ENCODE assay signal across 22 cellular contexts in the genomic region with DNA sequence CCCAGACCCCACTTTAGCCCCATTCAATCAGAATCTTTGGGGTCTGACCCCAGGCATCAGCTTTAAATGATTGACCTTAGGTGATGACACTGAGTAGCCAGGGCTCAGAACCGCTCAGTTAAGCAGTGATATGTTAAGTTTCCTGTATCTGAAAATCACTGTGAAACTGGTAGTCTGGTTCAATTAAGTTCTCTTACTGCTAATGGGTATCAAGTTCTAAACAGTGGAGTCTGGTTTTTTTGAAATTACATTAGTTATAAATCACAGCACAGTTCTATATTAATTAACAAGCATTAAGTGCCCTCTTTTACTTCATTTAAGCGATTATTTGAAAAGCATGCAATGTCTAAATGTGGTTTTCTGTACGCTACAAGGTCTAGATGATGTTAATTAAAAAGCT.
A peak's percentile ranks its signal among the peaks of the same experiment; 100 is the strongest.
DNase-seq lines count a peak whose midpoint lies in the region; ATAC-seq and TF ChIP-seq lines count a peak whose summit lies in the region.
"Had no signal": no experiment of that assay in that cellular context is flagged by ENCODE, and none has a peak within 500 bp of the region (broad histone marks: within the 10 kb centered on the region; RNA-seq: fewer than 3 reads in every experiment).

No MANE protein-coding gene starts in this region.

- H3K27me3 Mint-ChIP-seq in activated CD4-positive, alpha-beta memory T cell treated with anti-CD3 and anti-CD28 coated beads for 36 hours = no peaks in the 10 kb centered on the region
- no peaks in the 10 kb centered on the region for H3K27me3 Mint-ChIP-seq in activated CD4-positive, alpha-beta memory T cell treated with anti-CD3 and anti-CD28 coated beads, Interleukin-2, amount 10 ng/mL, durations not matched to agents 7 days and 5 days
- H3K27me3 Mint-ChIP-seq in activated naive CD8-positive, alpha-beta T cell treated with anti-CD3 and anti-CD28 coated beads, Interleukin-2, amount 10 ng/mL, durations not matched to agents 7 days and 5 days = no peaks in the 10 kb centered on the region

- H3K9me3 ChIP-seq in KOPT-K1 (ENCODE audit: insufficient read depth, low read length, poor library complexity, severe bottlenecking) (no peaks in the 10 kb centered on the region), neutrophil (no peaks in the 10 kb centered on the region)
- H3K9me3 ChIP-seq: gastrocnemius medialis, left lung, SJCRH30, tibial nerve had no signal

- H3K36me3 ChIP-seq in KOPT-K1 (ENCODE audit: insufficient read depth, low read length) = peaks cover 56% of the 10 kb centered on the region
- H3K36me3 ChIP-seq in neutrophil = peaks cover 10% of the 10 kb centered on the region
- H3K36me3 ChIP-seq: gastrocnemius medialis, left lung had no signal

- H3K27ac Mint-ChIP-seq in activated CD4-positive, alpha-beta memory T cell treated with anti-CD3 and anti-CD28 coated beads for 36 hours = peak overlapping the region; percentile 73
- no peak overlapping the region for H3K27ac Mint-ChIP-seq in activated CD4-positive, alpha-beta memory T cell treated with anti-CD3 and anti-CD28 coated beads, Interleukin-2, amount 10 ng/mL, durations not matched to agents 7 days and 5 days
- H3K27ac Mint-ChIP-seq in activated naive CD8-positive, alpha-beta T cell treated with anti-CD3 and anti-CD28 coated beads, Interleukin-2, amount 10 ng/mL, durations not matched to agents 7 days and 5 days = peak overlapping the region; percentile 80

- no peaks in the 10 kb centered on the region for H3K27me3 ChIP-seq in neutrophil
- H3K27me3 ChIP-seq: gastrocnemius medialis, left lung, SJCRH30, tibial nerve had no signal

- POLR2A ChIA-PET in activated CD4-positive, alpha-beta memory T cell treated with anti-CD3 and anti-CD28 coated beads for 36 hours (lab: Charles Lee) = interaction anchor here (0.6 to 0.7 kb wide), 2 partner anchors 17 to 39 kb away, joined by 3 to 4 read pairs; no protein-coding TSS in a partner anchor
- POLR2A ChIA-PET in activated CD4-positive, alpha-beta memory T cell treated with anti-CD3 and anti-CD28 coated beads, Interleukin-2, amount 10 ng/mL, durations not matched to agents 7 days and 5 days (lab: Charles Lee) = interaction anchor here (1.4 to 2.3 kb wide), 3 partner anchors 10 to 47 kb away, joined by 4 to 6 read pairs (median 5); no protein-coding TSS in a partner anchor
- POLR2A ChIA-PET in activated naive CD8-positive, alpha-beta T cell treated with anti-CD3 and anti-CD28 coated beads, Interleukin-2, amount 10 ng/mL, durations not matched to agents 7 days and 5 days (lab: Charles Lee) = interaction anchor here (0.6 to 1.2 kb wide), 4 partner anchors 10 to 408 kb away, joined by 3 to 6 read pairs (median 4); no protein-coding TSS in a partner anchor

- H3K9me3 Mint-ChIP-seq in activated CD4-positive, alpha-beta memory T cell treated with anti-CD3 and anti-CD28 coated beads for 36 hours = no peaks in the 10 kb centered on the region
- H3K9me3 Mint-ChIP-seq in activated CD4-positive, alpha-beta memory T cell treated with anti-CD3 and anti-CD28 coated beads, Interleukin-2, amount 10 ng/mL, durations not matched to agents 7 days and 5 days = no peaks in the 10 kb centered on the region
- H3K9me3 Mint-ChIP-seq in activated naive CD8-positive, alpha-beta T cell treated with anti-CD3 and anti-CD28 coated beads, Interleukin-2, amount 10 ng/mL, durations not matched to agents 7 days and 5 days = no peaks in the 10 kb centered on the region
- H3K9me3 Mint-ChIP-seq: activated T-helper 1 cell treated with anti-CD3 and anti-CD28 coated beads, Interleukin-12 subunit alpha, Interleukin-12 subunit beta, Interleukin-2, Interleukin-4 antibody, amounts not matched to agents 30 ng/mL and 10 ng/mL and 1 ng/mL, durations not matched to agents 14 hours and 24 hours and 36 hours had no signal

- intact Hi-C loops in activated CD4-positive, alpha-beta memory T cell treated with anti-CD3 and anti-CD28 coated beads for 36 hours (cut with micrococcal nuclease) = loop anchor here (1.0 to 5.0 kb wide), 2 partner anchors 8 to 45 kb away; no protein-coding TSS in a partner anchor
- intact Hi-C loops in Right ventricle myocardium inferior (cut with DNase I) = no loop called here

- ATAC-seq in activated naive CD8-positive, alpha-beta T cell treated with anti-CD3 and anti-CD28 coated beads, Interleukin-2, amount 10 ng/mL, durations not matched to agents 7 days and 5 days (ENCODE audit: low read depth) = peak; percentile 28
- no peak for ATAC-seq in Right ventricle myocardium inferior
- ATAC-seq: gastrocnemius medialis, left lung had no signal

- H3K27ac ChIP-seq in KOPT-K1 (ENCODE audit: low read depth, low read length, poor library complexity, severe bottlenecking) = peak overlapping the region; percentile 8
- H3K27ac ChIP-seq in neutrophil = peak overlapping the region; percentile 90
- H3K27ac ChIP-seq: gastrocnemius medialis, SJCRH30, tibial nerve had no signal

- peaks cover 54 to 61% of the 10 kb centered on the region in 2 experiments for H3K4me1 ChIP-seq in neutrophil (ENCODE audit: control insufficient read depth in 1 of 2, insufficient read depth in 1 of 2, low read depth in 1 of 2, low read length in 1 of 2)

- no peak overlapping the region for H3K4me3 Mint-ChIP-seq in activated CD4-positive, alpha-beta memory T cell treated with anti-CD3 and anti-CD28 coated beads for 36 hours
- H3K4me3 Mint-ChIP-seq in activated CD4-positive, alpha-beta memory T cell treated with anti-CD3 and anti-CD28 coated beads, Interleukin-2, amount 10 ng/mL, durations not matched to agents 7 days and 5 days = no peak overlapping the region
- peak overlapping the region; percentile 60 for H3K4me3 Mint-ChIP-seq in activated naive CD8-positive, alpha-beta T cell treated with anti-CD3 and anti-CD28 coated beads, Interleukin-2, amount 10 ng/mL, durations not matched to agents 7 days and 5 days
- H3K4me3 Mint-ChIP-seq: activated T-helper 1 cell treated with anti-CD3 and anti-CD28 coated beads, Interleukin-12 subunit alpha, Interleukin-12 subunit beta, Interleukin-2, Interleukin-4 antibody, amounts not matched to agents 30 ng/mL and 10 ng/mL and 1 ng/mL, durations not matched to agents 14 hours and 24 hours and 36 hours had no signal

- H3K4me3 ChIP-seq in neutrophil (ENCODE audit: low read depth in 1 of 2, low read length in 1 of 2) = peak overlapping the region in 1 of 2 experiments; percentile 53
- H3K4me3 ChIP-seq: gastrocnemius medialis, left lung, SJCRH30, tibial nerve had no signal

- peaks cover 81% of the 10 kb centered on the region for H3K4me1 Mint-ChIP-seq in activated CD4-positive, alpha-beta memory T cell treated with anti-CD3 and anti-CD28 coated beads for 36 hours (ENCODE audit: low read depth)
- peaks cover 50% of the 10 kb centered on the region for H3K4me1 Mint-ChIP-seq in activated CD4-positive, alpha-beta memory T cell treated with anti-CD3 and anti-CD28 coated beads, Interleukin-2, amount 10 ng/mL, durations not matched to agents 7 days and 5 days
- peaks cover 60% of the 10 kb centered on the region for H3K4me1 Mint-ChIP-seq in activated naive CD8-positive, alpha-beta T cell treated with anti-CD3 and anti-CD28 coated beads, Interleukin-2, amount 10 ng/mL, durations not matched to agents 7 days and 5 days

- CTCF ChIA-PET in activated CD4-positive, alpha-beta memory T cell treated with anti-CD3 and anti-CD28 coated beads for 36 hours (lab: Charles Lee) = interaction anchor here (1.2 to 6.0 kb wide), 2 partner anchors 49 to 436 kb away, joined by 3 to 35 read pairs; a partner anchor contains a TSS
- CTCF ChIA-PET in activated CD4-positive, alpha-beta memory T cell treated with anti-CD3 and anti-CD28 coated beads, Interleukin-2, amount 10 ng/mL, durations not matched to agents 7 days and 5 days (lab: Charles Lee) = interaction anchor here (1.9 to 4.7 kb wide), 2 partner anchors 10 to 49 kb away, joined by 8 to 24 read pairs; a partner anchor contains a TSS

- DNase-seq in activated CD4-positive, alpha-beta memory T cell treated with anti-CD3 and anti-CD28 coated beads for 36 hours = no peak
- DNase-seq in activated CD4-positive, alpha-beta memory T cell treated with anti-CD3 and anti-CD28 coated beads, Interleukin-2, amount 10 ng/mL, durations not matched to agents 7 days and 5 days = no peak
- no peak for DNase-seq in activated naive CD8-positive, alpha-beta T cell treated with anti-CD3 and anti-CD28 coated beads, Interleukin-2, amount 10 ng/mL, durations not matched to agents 7 days and 5 days
- DNase-seq in DMS53 (lab: John Stamatoyannopoulos, UW) (no peak), Right ventricle myocardium inferior (ENCODE audit: missing footprints) (no peak)
- no peak for DNase-seq in stimulated activated CD4-positive, alpha-beta T cell treated with anti-CD3 and anti-CD28 coated beads, Interleukin-1b, Interleukin-23, amount 100 ng/mL, for 48 hours
- DNase-seq: activated CD4-positive, CD25-positive, alpha-beta regulatory T cell treated with anti-CD3 and anti-CD28 coated beads, Interleukin-2, amount 50 U/mL, for 72 hours; dermis blood vessel endothelial cell; DMS79; gastrocnemius medialis; hypothalamus; KG1; left lung; mesendoderm; MM.1S; NCI-H2029 treated with DMSO at 0.1 percent for 48 hours; NCI-H774; SJCRH30 had no signal

- peaks cover 21% of the 10 kb centered on the region for H3K36me3 Mint-ChIP-seq in activated CD4-positive, alpha-beta memory T cell treated with anti-CD3 and anti-CD28 coated beads for 36 hours
- H3K36me3 Mint-ChIP-seq in activated CD4-positive, alpha-beta memory T cell treated with anti-CD3 and anti-CD28 coated beads, Interleukin-2, amount 10 ng/mL, durations not matched to agents 7 days and 5 days (ENCODE audit: low read depth) = peaks cover 34% of the 10 kb centered on the region
- peaks cover 34% of the 10 kb centered on the region for H3K36me3 Mint-ChIP-seq in activated naive CD8-positive, alpha-beta T cell treated with anti-CD3 and anti-CD28 coated beads, Interleukin-2, amount 10 ng/mL, durations not matched to agents 7 days and 5 days

- no peak for TF ChIP-seq CTCF in neutrophil (IDR thresholded peaks at IDR 0.05)
